In the genomic region with DNA sequence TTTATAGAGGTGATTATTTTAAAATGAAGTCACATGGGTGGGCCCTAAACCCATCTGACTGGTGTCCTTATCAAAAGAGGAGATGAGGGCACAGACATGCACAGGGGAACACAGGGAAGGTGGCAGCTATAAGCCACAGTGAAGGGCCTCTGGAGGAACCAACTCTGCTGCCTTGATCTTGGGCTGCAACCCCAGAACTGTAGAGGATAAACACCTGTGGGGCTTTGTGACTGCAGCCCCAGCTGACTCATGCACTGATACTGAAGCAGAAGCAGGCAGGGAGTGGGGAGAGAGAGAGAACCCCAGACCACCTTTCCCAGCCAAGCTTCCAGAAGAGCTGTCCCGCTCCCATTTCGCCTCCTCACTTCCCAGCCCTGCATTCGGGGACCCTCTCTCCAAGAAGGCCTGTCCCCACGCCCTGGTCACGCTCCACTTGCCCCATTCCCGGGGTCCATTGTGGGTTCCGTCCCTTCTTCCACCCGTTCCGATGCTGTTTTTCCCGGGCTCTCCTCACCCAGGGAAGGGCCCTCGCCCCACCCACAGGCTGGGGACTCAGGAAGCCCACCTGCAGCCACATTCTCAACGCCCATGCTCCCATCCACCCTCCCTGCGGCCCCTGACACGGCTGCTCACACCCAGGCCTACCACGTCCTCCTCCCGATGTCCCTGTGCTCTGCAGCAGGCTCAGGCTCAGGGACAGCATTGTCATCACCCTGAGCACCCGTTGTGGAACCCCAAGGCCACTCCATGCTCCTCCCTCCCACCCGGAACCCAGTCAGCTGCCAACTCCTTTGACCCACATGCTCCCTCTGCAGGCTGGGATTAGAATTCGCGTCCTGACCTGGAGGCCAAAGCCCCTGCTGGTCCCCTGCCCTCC, we compare ENCODE assay signal across 8 cellular contexts.
A peak's percentile ranks its signal among the peaks of the same experiment; 100 is the strongest.
DNase-seq lines count a peak whose midpoint lies in the region; ATAC-seq, FAIRE-seq and TF ChIP-seq lines count a peak whose summit lies in the region.

No MANE protein-coding gene starts in this region.

- ATAC-seq in Panc1 (peak; percentile 83), HG03095 (IDR thresholded peaks at IDR 0.05; ENCODE audit: unreplicated experiment) (no peak), HG02870 (IDR thresholded peaks at IDR 0.05; ENCODE audit: unreplicated experiment) (no peak)

- POLR2A ChIA-PET in Panc1 (lab: Charles Lee) = no interaction called here

- no peaks in the 10 kb centered on the region for H4K20me1 ChIP-seq in fibroblast of lung (ENCODE audit: control insufficient read depth, extremely low read depth, insufficient read depth, low read length)

- 59 to 72% (median 65%) methylated on average over 19 to 20 of the region's 20 CpGs for WGBS in small intestine, 3 donors

- H3K9ac ChIP-seq in fibroblast of lung (ENCODE audit: insufficient read depth, low read length) = no peak overlapping the region

- CTCF ChIA-PET in Panc1 (lab: Charles Lee) = interaction anchor here (0.6 kb wide), 1 partner anchor 256 kb away, joined by 5 read pairs; no protein-coding TSS in a partner anchor

- H3K4me1 ChIP-seq in Panc1 (ENCODE audit: control insufficient read depth, insufficient read depth, low read length) = no peaks in the 10 kb centered on the region
- H3K4me1 ChIP-seq in fibroblast of lung (ENCODE audit: control insufficient read depth, extremely low read depth, insufficient read depth, low read length) = peaks cover 5% of the 10 kb centered on the region
- no peaks in the 10 kb centered on the region for H3K4me1 ChIP-seq in small intestine (ENCODE audit: control insufficient read depth in 2 of 2, insufficient read depth in 1 of 2, low read depth in 1 of 2, low read length in 1 of 2)

- H2AFZ ChIP-seq in fibroblast of lung (ENCODE audit: low read length) = no peak overlapping the region

- in situ Hi-C loops in Panc1 (cut with HindIII; ENCODE audit: low pct_unique_long_range_greater_than_20kb, low sequenced_read_pairs) = no loop called here

- TF ChIP-seq CTCF in AG10803 (conservative IDR thresholded peaks at IDR 0.05; ENCODE audit: low read length) (peak; percentile 64), GM12875 (IDR thresholded peaks at IDR 0.05; ENCODE audit: borderline replicate concordance, insufficient read depth, low read depth, low read length) (peak; percentile 70), Panc1 (IDR thresholded peaks at IDR 0.05) (no peak; the same call in 1 of the 2 replicates), fibroblast of lung (conservative IDR thresholded peaks at IDR 0.05 in 1 of 2, IDR thresholded peaks at IDR 0.05 in 1 of 2; ENCODE audit: low read depth in 1 of 2, low read length in 2 of 2) (peak; percentile 30 to 67)

- H3K36me3 ChIP-seq in Panc1 (ENCODE audit: control insufficient read depth, insufficient read depth, low read length) (no peaks in the 10 kb centered on the region), fibroblast of lung (ENCODE audit: control insufficient read depth, insufficient read depth, low read length) (no peaks in the 10 kb centered on the region), small intestine (ENCODE audit: control insufficient read depth in 2 of 2, insufficient read depth in 2 of 2, low read length in 2 of 2) (no peaks in the 10 kb centered on the region)

- intact Hi-C loops in Panc1 (cut with micrococcal nuclease; ENCODE audit: unreplicated experiment) = no loop called here

- no TSS peak for BruUV-seq in Panc1 (replicated peaks; lab: Mats Ljungman, UMichigan)

- H3K79me2 ChIP-seq in fibroblast of lung (ENCODE audit: control insufficient read depth, insufficient read depth, low read length) = no peaks in the 10 kb centered on the region

- H3K4me2 ChIP-seq in fibroblast of lung (ENCODE audit: extremely low read depth, insufficient read depth, low read length) = no peak overlapping the region

- no peak overlapping the region for H3K4me3 ChIP-seq in AG10803 (ENCODE audit: low read length)
- no peak overlapping the region for H3K4me3 ChIP-seq in GM12875 (ENCODE audit: low read depth, low read length)
- H3K4me3 ChIP-seq in Panc1 (ENCODE audit: low read depth in 2 of 2, low read length in 2 of 2) = no peak overlapping the region
- no peak overlapping the region for H3K4me3 ChIP-seq in fibroblast of lung (replicated peaks in 1 of 4; ENCODE audit: control extremely low read depth in 1 of 4, insufficient read depth in 1 of 4, low read depth in 3 of 4, low read length in 4 of 4)
- no peak overlapping the region for H3K4me3 ChIP-seq in small intestine (ENCODE audit: low read depth in 1 of 2, low read length in 2 of 2)

- DNase-seq in AG10803 (ENCODE audit: low read depth) = peak; percentile 11
- no peak for DNase-seq in Panc1 (ENCODE audit: low read depth, low spot score)
- peak in 1 of 2 donors; percentile 12 for DNase-seq in fibroblast of lung (ENCODE audit: low read depth in 2 of 2)
- peak; percentile 62 for DNase-seq in small intestine
- DNase-seq in effector CD8-positive, alpha-beta T cell (lab: John Stamatoyannopoulos, UW) = no peak

- no peak overlapping the region for H3K27ac ChIP-seq in Panc1 (ENCODE audit: low read length)
- H3K27ac ChIP-seq in fibroblast of lung (ENCODE audit: insufficient read depth, low read length) = no peak overlapping the region
- H3K27ac ChIP-seq in small intestine (ENCODE audit: low read depth in 1 of 2, low read length in 1 of 2) = no peak overlapping the region

- FAIRE-seq in small intestine (lab: Jason Lieb, UNC) = no peak

- no peaks in the 10 kb centered on the region for H3K9me3 ChIP-seq in Panc1 (ENCODE audit: control insufficient read depth, insufficient read depth, low read depth, low read length)
- no peaks in the 10 kb centered on the region for H3K9me3 ChIP-seq in fibroblast of lung (ENCODE audit: control insufficient read depth, insufficient read depth, low read depth, low read length)
- H3K9me3 ChIP-seq in small intestine (ENCODE audit: control insufficient read depth, low read depth) = no peaks in the 10 kb centered on the region

- peaks cover 6% of the 10 kb centered on the region for H3K27me3 ChIP-seq in Panc1 (ENCODE audit: control insufficient read depth, insufficient read depth, low read length)
- no peaks in the 10 kb centered on the region for H3K27me3 ChIP-seq in fibroblast of lung (ENCODE audit: control insufficient read depth, insufficient read depth, low read length)
- no peaks in the 10 kb centered on the region for H3K27me3 ChIP-seq in small intestine (ENCODE audit: control insufficient read depth in 2 of 2, insufficient read depth in 2 of 2, low read length in 2 of 2)

Comparison
In these comparisons a context has a peak if more than half of its experiments do, and no peak if none do; other contexts are left out.
1. DNase-seq: peak in AG10803 (single experiment) and small intestine (single experiment); none in Panc1 (single experiment) and effector CD8-positive, alpha-beta T cell (single experiment).